Comparison of ENCODE assay signal across 23 cellular contexts in the genomic region with DNA sequence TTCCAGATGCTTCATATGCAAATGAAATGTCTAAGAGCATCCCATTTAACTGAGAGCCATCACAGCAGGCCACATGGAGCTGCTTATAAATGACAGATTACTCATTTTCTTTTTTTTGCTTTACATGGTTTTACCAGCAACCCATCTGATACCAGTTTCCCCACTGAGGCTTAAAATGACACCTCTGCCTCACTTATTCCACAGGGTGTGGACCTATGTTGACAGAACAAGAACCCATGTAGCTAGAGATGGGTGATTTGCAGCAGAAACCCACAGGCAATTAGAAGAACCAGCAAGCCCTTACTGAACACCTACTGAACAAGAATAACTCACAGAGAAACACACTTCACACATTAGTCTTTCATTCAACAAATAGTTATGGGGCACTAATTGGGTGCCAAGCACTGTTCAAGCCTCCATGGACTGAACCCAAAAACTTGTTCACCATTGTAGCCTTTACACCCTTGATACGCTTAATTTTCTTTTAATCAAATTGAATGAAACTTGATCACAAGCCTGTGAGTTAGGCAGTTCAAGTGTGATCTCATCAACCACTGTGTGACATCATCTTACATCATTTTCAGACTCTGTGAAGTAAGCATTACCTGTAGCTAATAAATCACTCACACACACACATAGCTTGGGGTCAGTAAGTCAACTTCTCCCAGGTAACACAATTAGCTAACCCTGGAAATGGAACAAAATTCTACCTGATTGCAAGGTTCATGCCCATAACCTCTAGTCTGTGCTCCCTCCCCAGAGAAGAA. TPM values are rescaled to one million over a fixed set of nuclear protein-coding genes. Genes with fewer than 3 reads are reported as not detected.
"Had no signal": no experiment of that assay in that cellular context is flagged by ENCODE, and none has a peak within 500 bp of the region (broad histone marks: within the 10 kb centered on the region; RNA-seq: fewer than 3 reads in every experiment).

No MANE protein-coding gene starts in this region.

- FAIRE-seq: kidney had no signal

- H3K9ac ChIP-seq: neural progenitor cell had no signal

- H3K9me3 ChIP-seq: thyroid gland, upper lobe of right lung had no signal

- ATAC-seq: left lobe of liver; naive thymus-derived CD8-positive, alpha-beta T cell; T-cell; upper lobe of right lung; WTC11 had no signal

- H3K4me1 Mint-ChIP-seq: activated CD4-positive, alpha-beta memory T cell treated with anti-CD3 and anti-CD28 coated beads, Interleukin-2, amount 10 ng/mL, durations not matched to agents 7 days and 5 days; activated CD4-positive, alpha-beta T cell treated with anti-CD3 and anti-CD28 coated beads, Interleukin-2, amount 10 ng/mL, durations not matched to agents 24 days and 14 days; activated naive CD8-positive, alpha-beta T cell treated with anti-CD3 and anti-CD28 coated beads, Interleukin-2, amount 10 ng/mL, durations not matched to agents 7 days and 5 days; naive thymus-derived CD8-positive, alpha-beta T cell; T-cell had no signal

- H2AFZ ChIP-seq: neural progenitor cell had no signal

- H3K27ac ChIP-seq: neural progenitor cell, thyroid gland, upper lobe of right lung had no signal

- H3K4me2 ChIP-seq: neural progenitor cell had no signal

- H3K9me3 Mint-ChIP-seq: activated CD4-positive, alpha-beta memory T cell treated with anti-CD3 and anti-CD28 coated beads, Interleukin-2, amount 10 ng/mL, durations not matched to agents 7 days and 5 days; activated CD4-positive, alpha-beta T cell treated with anti-CD3 and anti-CD28 coated beads, Interleukin-2, amount 10 ng/mL, durations not matched to agents 24 days and 14 days; brain; dendritic cell treated with granulocyte-macrophage colony-stimulating factor and Interleukin-4, amounts not matched to agents 40 ng/mL and 50 ng/mL, for 4 days; neural progenitor cell; WTC11 had no signal

- H3K27me3 Mint-ChIP-seq: activated CD4-positive, alpha-beta memory T cell treated with anti-CD3 and anti-CD28 coated beads, Interleukin-2, amount 10 ng/mL, durations not matched to agents 7 days and 5 days; activated CD4-positive, alpha-beta T cell treated with anti-CD3 and anti-CD28 coated beads, Interleukin-2, amount 10 ng/mL, durations not matched to agents 24 days and 14 days; activated naive CD8-positive, alpha-beta T cell treated with anti-CD3 and anti-CD28 coated beads, Interleukin-2, amount 10 ng/mL, durations not matched to agents 7 days and 5 days; brain; dendritic cell treated with granulocyte-macrophage colony-stimulating factor and Interleukin-4, amounts not matched to agents 40 ng/mL and 50 ng/mL, for 4 days had no signal

- H3K4me3 Mint-ChIP-seq: activated CD4-positive, alpha-beta memory T cell treated with anti-CD3 and anti-CD28 coated beads, Interleukin-2, amount 10 ng/mL, durations not matched to agents 7 days and 5 days; activated CD4-positive, alpha-beta T cell treated with anti-CD3 and anti-CD28 coated beads, Interleukin-2, amount 10 ng/mL, durations not matched to agents 24 days and 14 days; activated naive CD8-positive, alpha-beta T cell treated with anti-CD3 and anti-CD28 coated beads, Interleukin-2, amount 10 ng/mL, durations not matched to agents 7 days and 5 days; brain; dendritic cell treated with granulocyte-macrophage colony-stimulating factor and Interleukin-4, amounts not matched to agents 40 ng/mL and 50 ng/mL, for 4 days; naive thymus-derived CD8-positive, alpha-beta T cell; neural progenitor cell; T-cell; WTC11 had no signal

- H3K36me3 ChIP-seq: neural progenitor cell, thyroid gland, upper lobe of right lung had no signal

- H3K4me3 ChIP-seq: lung, neural progenitor cell, thyroid gland, upper lobe of right lung had no signal

- DNase-seq: activated CD4-positive, alpha-beta memory T cell treated with anti-CD3 and anti-CD28 coated beads, Interleukin-2, amount 10 ng/mL, durations not matched to agents 7 days and 5 days; activated CD4-positive, alpha-beta T cell treated with anti-CD3 and anti-CD28 coated beads, Interleukin-2, amount 10 ng/mL, durations not matched to agents 24 days and 14 days; activated naive CD4-positive, alpha-beta T cell; activated naive CD8-positive, alpha-beta T cell treated with anti-CD3 and anti-CD28 coated beads, Interleukin-2, amount 10 ng/mL, durations not matched to agents 7 days and 5 days; activated T-cell treated with anti-CD3 and anti-CD28 coated beads for 4 hours; caudate nucleus; effector CD4-positive, alpha-beta T cell; foreskin melanocyte; kidney; naive thymus-derived CD8-positive, alpha-beta T cell; stimulated activated CD4-positive, alpha-beta T cell treated with anti-CD3 and anti-CD28 coated beads, Interleukin-4, amount 100 ng/mL, for 24 hours; stimulated activated naive CD4-positive, alpha-beta T cell treated with Interleukin-2 at 50 U/mL for 16 hours; substantia nigra; T-cell; T-helper 9 cell; thyroid gland; upper lobe of right lung had no signal

- H3K36me3 Mint-ChIP-seq: activated naive CD8-positive, alpha-beta T cell treated with anti-CD3 and anti-CD28 coated beads, Interleukin-2, amount 10 ng/mL, durations not matched to agents 7 days and 5 days; brain; naive thymus-derived CD8-positive, alpha-beta T cell; T-cell had no signal

- H3K27ac Mint-ChIP-seq: activated CD4-positive, alpha-beta memory T cell treated with anti-CD3 and anti-CD28 coated beads, Interleukin-2, amount 10 ng/mL, durations not matched to agents 7 days and 5 days; activated CD4-positive, alpha-beta T cell treated with anti-CD3 and anti-CD28 coated beads, Interleukin-2, amount 10 ng/mL, durations not matched to agents 24 days and 14 days; activated naive CD8-positive, alpha-beta T cell treated with anti-CD3 and anti-CD28 coated beads, Interleukin-2, amount 10 ng/mL, durations not matched to agents 7 days and 5 days; brain; dendritic cell treated with granulocyte-macrophage colony-stimulating factor and Interleukin-4, amounts not matched to agents 40 ng/mL and 50 ng/mL, for 4 days; naive thymus-derived CD8-positive, alpha-beta T cell; neural progenitor cell; T-cell; WTC11 had no signal

- H3K27me3 ChIP-seq: neural progenitor cell, thyroid gland, upper lobe of right lung had no signal

RNA-seq across cellular contexts. Expression of a gene that starts 45.4 kb away (rescaled TPM):
- total RNA-seq: activated naive CD8-positive, alpha-beta T cell treated with anti-CD3 and anti-CD28 coated beads, Interleukin-2, amount 10 ng/mL, durations not matched to agents 7 days and 5 days; naive thymus-derived CD8-positive, alpha-beta T cell had no signal
- polyA plus RNA-seq: naive thymus-derived CD8-positive, alpha-beta T cell had no signal
